Comparison of ENCODE assay signal across 1 cellular context in the genomic region with DNA sequence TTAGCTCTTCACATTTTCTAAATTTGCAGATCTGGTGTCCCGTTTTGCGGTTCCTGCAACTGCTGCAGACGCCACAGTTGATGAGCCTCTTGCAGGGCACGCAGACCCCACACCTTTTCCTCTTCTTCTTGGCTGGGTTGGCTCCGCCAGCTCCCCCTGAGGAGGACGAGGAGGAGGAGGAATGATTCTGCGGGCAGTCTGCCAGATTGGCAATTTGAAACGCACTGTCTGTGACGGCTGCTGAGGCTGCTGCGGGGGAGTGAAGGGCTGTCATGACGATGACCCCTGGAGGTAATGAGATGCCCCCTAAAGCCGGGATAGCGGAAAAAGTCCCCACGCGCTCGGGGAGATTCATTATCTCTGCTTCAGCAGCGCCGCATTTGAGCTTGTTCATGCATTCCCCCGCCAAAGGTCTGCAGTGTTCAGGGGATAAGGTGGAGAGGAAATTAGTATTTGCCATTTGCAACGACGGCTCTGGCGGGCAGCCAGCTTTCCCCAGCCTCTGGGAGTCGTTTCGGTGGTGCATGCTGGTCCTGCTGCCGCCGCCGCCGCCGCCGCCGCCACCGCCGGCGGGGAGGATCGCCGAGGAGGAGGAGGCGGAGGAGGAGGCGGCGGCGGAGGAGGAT.
TF ChIP-seq lines count a peak whose summit lies in the region.

No MANE protein-coding gene starts in this region.

TF ChIP-seq in HEK293, 187 proteins besides CTCF, POLR2A, EP300 and RAD21 (continued from another document):
- TF ChIP-seq, protein P1, sequence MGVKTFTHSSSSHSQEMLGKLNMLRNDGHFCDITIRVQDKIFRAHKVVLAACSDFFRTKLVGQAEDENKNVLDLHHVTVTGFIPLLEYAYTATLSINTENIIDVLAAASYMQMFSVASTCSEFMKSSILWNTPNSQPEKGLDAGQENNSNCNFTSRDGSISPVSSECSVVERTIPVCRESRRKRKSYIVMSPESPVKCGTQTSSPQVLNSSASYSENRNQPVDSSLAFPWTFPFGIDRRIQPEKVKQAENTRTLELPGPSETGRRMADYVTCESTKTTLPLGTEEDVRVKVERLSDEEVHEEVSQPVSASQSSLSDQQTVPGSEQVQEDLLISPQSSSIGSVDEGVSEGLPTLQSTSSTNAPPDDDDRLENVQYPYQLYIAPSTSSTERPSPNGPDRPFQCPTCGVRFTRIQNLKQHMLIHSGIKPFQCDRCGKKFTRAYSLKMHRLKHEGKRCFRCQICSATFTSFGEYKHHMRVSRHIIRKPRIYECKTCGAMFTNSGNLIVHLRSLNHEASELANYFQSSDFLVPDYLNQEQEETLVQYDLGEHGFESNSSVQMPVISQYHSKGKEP (tag by site-specific recombination; IDR thresholded peaks at IDR 0.05): peak; percentile 92
- no peak for TF ChIP-seq ZNF184 (tag by site-specific recombination; IDR thresholded peaks at IDR 0.05)
- TF ChIP-seq ZBTB8A (tag by site-specific recombination; IDR thresholded peaks at IDR 0.05): no peak
- TF ChIP-seq ZNF132 (tag by site-specific recombination; IDR thresholded peaks at IDR 0.05; ENCODE audit: borderline replicate concordance): no peak
- TF ChIP-seq ZNF777 (tag by site-specific recombination; IDR thresholded peaks at IDR 0.05; ENCODE audit: borderline replicate concordance): peak; percentile 45; the same call in 1 of the 2 replicates
- TF ChIP-seq ZNF660 (tag by site-specific recombination; IDR thresholded peaks at IDR 0.05): 0 out of 2 replicates have a peak, but pooled peaks have one; percentile 20
- no peak for TF ChIP-seq SP3 (tag by site-specific recombination; IDR thresholded peaks at IDR 0.05)
- TF ChIP-seq, protein P2, sequence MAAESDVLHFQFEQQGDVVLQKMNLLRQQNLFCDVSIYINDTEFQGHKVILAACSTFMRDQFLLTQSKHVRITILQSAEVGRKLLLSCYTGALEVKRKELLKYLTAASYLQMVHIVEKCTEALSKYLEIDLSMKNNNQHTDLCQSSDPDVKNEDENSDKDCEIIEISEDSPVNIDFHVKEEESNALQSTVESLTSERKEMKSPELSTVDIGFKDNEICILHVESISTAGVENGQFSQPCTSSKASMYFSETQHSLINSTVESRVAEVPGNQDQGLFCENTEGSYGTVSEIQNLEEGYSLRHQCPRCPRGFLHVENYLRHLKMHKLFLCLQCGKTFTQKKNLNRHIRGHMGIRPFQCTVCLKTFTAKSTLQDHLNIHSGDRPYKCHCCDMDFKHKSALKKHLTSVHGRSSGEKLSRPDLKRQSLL (tag by site-specific recombination; IDR thresholded peaks at IDR 0.05): no peak
- no peak for TF ChIP-seq ZNF202 (tag by site-specific recombination; IDR thresholded peaks at IDR 0.05; ENCODE audit: borderline replicate concordance)
- peak; percentile 55 for TF ChIP-seq ZNF335 (tag by site-specific recombination; conservative IDR thresholded peaks at IDR 0.05)
- TF ChIP-seq ZNF311 (tag by site-specific recombination; IDR thresholded peaks at IDR 0.05; ENCODE audit: borderline replicate concordance): no peak
- peak; percentile 56 for TF ChIP-seq EGR2 (tag by site-specific recombination; IDR thresholded peaks at IDR 0.05; ENCODE audit: low read depth)
- TF ChIP-seq ZNF473 (tag by site-specific recombination; IDR thresholded peaks at IDR 0.05): no peak
- no peak for TF ChIP-seq ZNF544 (tag by site-specific recombination; IDR thresholded peaks at IDR 0.05)
- no peak for TF ChIP-seq ZXDB (tag by site-specific recombination; IDR thresholded peaks at IDR 0.05)
- no peak for TF ChIP-seq ZBTB1 (tag by site-specific recombination; IDR thresholded peaks at IDR 0.05)
- TF ChIP-seq, protein P3, sequence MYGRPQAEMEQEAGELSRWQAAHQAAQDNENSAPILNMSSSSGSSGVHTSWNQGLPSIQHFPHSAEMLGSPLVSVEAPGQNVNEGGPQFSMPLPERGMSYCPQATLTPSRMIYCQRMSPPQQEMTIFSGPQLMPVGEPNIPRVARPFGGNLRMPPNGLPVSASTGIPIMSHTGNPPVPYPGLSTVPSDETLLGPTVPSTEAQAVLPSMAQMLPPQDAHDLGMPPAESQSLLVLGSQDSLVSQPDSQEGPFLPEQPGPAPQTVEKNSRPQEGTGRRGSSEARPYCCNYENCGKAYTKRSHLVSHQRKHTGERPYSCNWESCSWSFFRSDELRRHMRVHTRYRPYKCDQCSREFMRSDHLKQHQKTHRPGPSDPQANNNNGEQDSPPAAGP (tag by site-specific recombination; IDR thresholded peaks at IDR 0.05): peak; percentile 27; the same call in 1 of the 2 replicates
- TF ChIP-seq ZNF76 (tag by site-specific recombination; IDR thresholded peaks at IDR 0.05; ENCODE audit: borderline replicate concordance, low read depth): peak; percentile 79
- TF ChIP-seq ZNF174 (tag by site-specific recombination; IDR thresholded peaks at IDR 0.05): no peak
- TF ChIP-seq ZNF600 (tag by site-specific recombination; IDR thresholded peaks at IDR 0.05): 0 out of 2 replicates have a peak, but pooled peaks have one; percentile 21
- no peak for TF ChIP-seq ZNF623 (tag by site-specific recombination; IDR thresholded peaks at IDR 0.05)
- TF ChIP-seq ZBTB17 (tag by site-specific recombination; IDR thresholded peaks at IDR 0.05): peak; percentile 60
- TF ChIP-seq GLI4 (tag by site-specific recombination; IDR thresholded peaks at IDR 0.05): no peak
- TF ChIP-seq ZNF274 (IDR thresholded peaks at IDR 0.05; ENCODE audit: low read length): no peak
- TF ChIP-seq ZNF274 (tag by site-specific recombination; IDR thresholded peaks at IDR 0.05; ENCODE audit: borderline replicate concordance): no peak
- TF ChIP-seq ZNF404 (tag by site-specific recombination; IDR thresholded peaks at IDR 0.05): no peak
- peak; percentile 76 for TF ChIP-seq OSR2 (tag by site-specific recombination; IDR thresholded peaks at IDR 0.05)
- TF ChIP-seq ZNF10 (tag by site-specific recombination; IDR thresholded peaks at IDR 0.05): no peak
- no peak for TF ChIP-seq ZNF394 (tag by site-specific recombination; IDR thresholded peaks at IDR 0.05; ENCODE audit: borderline replicate concordance)
- TF ChIP-seq ZNF501 (tag by site-specific recombination; IDR thresholded peaks at IDR 0.05): no peak
- TF ChIP-seq, protein P4, sequence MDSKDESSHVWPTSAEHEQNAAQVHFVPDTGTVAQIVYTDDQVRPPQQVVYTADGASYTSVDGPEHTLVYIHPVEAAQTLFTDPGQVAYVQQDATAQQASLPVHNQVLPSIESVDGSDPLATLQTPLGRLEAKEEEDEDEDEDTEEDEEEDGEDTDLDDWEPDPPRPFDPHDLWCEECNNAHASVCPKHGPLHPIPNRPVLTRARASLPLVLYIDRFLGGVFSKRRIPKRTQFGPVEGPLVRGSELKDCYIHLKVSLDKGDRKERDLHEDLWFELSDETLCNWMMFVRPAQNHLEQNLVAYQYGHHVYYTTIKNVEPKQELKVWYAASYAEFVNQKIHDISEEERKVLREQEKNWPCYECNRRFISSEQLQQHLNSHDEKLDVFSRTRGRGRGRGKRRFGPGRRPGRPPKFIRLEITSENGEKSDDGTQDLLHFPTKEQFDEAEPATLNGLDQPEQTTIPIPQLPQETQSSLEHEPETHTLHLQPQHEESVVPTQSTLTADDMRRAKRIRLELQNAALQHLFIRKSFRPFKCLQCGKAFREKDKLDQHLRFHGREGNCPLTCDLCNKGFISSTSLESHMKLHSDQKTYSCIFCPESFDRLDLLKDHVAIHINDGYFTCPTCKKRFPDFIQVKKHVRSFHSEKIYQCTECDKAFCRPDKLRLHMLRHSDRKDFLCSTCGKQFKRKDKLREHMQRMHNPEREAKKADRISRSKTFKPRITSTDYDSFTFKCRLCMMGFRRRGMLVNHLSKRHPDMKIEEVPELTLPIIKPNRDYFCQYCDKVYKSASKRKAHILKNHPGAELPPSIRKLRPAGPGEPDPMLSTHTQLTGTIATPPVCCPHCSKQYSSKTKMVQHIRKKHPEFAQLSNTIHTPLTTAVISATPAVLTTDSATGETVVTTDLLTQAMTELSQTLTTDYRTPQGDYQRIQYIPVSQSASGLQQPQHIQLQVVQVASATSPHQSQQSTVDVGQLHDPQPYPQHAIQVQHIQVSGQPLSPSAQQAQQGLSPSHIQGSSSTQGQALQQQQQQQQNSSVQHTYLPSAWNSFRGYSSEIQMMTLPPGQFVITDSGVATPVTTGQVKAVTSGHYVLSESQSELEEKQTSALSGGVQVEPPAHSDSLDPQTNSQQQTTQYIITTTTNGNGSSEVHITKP (tag by site-specific recombination; IDR thresholded peaks at IDR 0.05): peak; percentile 67
- TF ChIP-seq ZNF324 (tag by site-specific recombination; IDR thresholded peaks at IDR 0.05): no peak
- peak; percentile 68 for TF ChIP-seq WT1 (tag by site-specific recombination; IDR thresholded peaks at IDR 0.05)
- TF ChIP-seq MZF1 (tag by site-specific recombination; IDR thresholded peaks at IDR 0.05; ENCODE audit: borderline replicate concordance): peak; percentile 76
- TF ChIP-seq ZNF23 (tag by site-specific recombination; IDR thresholded peaks at IDR 0.05; ENCODE audit: borderline replicate concordance): no peak
- peak; percentile 75 for TF ChIP-seq ZFHX2 (tag by site-specific recombination; conservative IDR thresholded peaks at IDR 0.05)
- no peak for TF ChIP-seq SCRT2 (tag by site-specific recombination; IDR thresholded peaks at IDR 0.05)
- TF ChIP-seq ZFP37 (tag by site-specific recombination; IDR thresholded peaks at IDR 0.05): no peak
- no peak for TF ChIP-seq ZNF16 (tag by site-specific recombination; IDR thresholded peaks at IDR 0.05; ENCODE audit: low read depth)
- peak; percentile 82 for TF ChIP-seq ZEB2 (tag by site-specific recombination; IDR thresholded peaks at IDR 0.05)
